Comparison of ENCODE assay signal across 9 cellular contexts in the genomic region with DNA sequence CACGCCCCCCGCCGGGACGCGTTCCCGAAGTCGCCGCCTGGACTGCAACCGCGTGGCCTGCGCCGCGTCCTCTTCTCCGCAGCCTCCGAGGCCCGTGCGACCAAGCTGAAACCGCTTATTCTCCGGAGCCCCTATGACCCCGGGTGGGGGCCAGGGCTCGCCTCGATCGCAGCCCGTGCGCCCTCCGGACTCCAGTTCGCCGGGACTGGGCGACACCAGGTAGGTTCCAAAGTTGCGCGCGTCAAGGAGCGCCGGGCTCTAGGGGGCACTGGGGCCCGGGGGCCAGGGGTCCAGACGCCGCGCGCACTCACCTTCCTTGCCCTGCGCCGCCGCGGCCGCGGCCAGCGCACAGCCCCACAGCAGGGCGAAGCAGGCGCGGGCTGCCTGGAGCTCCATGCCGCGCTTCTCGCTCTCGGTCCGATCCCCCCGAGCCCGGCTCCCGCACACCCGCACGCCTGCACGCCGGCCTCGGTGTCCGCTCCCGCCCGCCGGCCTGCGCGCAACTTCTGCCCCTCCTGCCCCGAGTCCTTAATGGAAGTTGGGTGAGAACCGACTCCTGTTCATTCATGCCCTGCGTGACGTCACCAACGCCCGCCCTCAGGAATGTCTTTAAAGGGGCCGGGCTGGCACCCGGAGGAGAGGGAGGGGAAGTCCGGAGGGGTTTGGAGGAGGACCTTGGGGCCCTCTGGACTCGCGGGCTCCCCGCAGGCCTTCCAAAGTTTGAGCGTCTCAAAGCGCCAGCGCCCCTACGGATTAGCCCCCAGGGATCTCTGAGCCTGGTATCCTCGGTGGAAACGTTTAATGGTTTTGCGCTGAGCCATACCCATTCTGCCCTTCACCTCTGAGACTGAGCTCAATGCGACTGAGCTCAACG. TPM values are rescaled to one million over a fixed set of nuclear protein-coding genes. Genes with fewer than 3 reads are reported as not detected.
DNase-seq lines count a peak whose midpoint lies in the region; ATAC-seq and TF ChIP-seq lines count a peak whose summit lies in the region.
"Had no signal": no experiment of that assay in that cellular context is flagged by ENCODE, and none has a peak within 500 bp of the region (broad histone marks: within the 10 kb centered on the region; RNA-seq: fewer than 3 reads in every experiment).

A gene (minus strand): TSS at position 533 of the 874 bp plus-strand sequence. CDS start 137 bp downstream, at position 396.

- H3K4me1 ChIP-seq in Caco-2 = peaks cover 39% of the 10 kb centered on the region
- peaks cover 32 to 34% of the 10 kb centered on the region in 2 experiments for H3K4me1 ChIP-seq in neutrophil (ENCODE audit: control insufficient read depth in 1 of 2, insufficient read depth in 1 of 2, low read depth in 1 of 2, low read length in 1 of 2)

- peaks cover 1% of the 10 kb centered on the region; the same call in 1 of the 2 replicates for H3K36me3 ChIP-seq in Caco-2 (ENCODE audit: control insufficient read depth, insufficient read depth, low read length)
- H3K36me3 ChIP-seq in neutrophil = no peaks in the 10 kb centered on the region

- H3K27me3 ChIP-seq in Caco-2 (replicated peaks; ENCODE audit: control insufficient read depth, insufficient read depth, low read length) (no peaks in the 10 kb centered on the region), neutrophil (peaks cover 75% of the 10 kb centered on the region)

- H3K9me3 ChIP-seq in Caco-2 (no peaks in the 10 kb centered on the region), neutrophil (no peaks in the 10 kb centered on the region)

- TF ChIP-seq CTCF in Caco-2 (IDR thresholded peaks at IDR 0.05; ENCODE audit: insufficient read depth in 1 of 2, low read depth in 1 of 2, low read length in 1 of 2, severe bottlenecking in 1 of 2, unreplicated experiment in 1 of 2) (no peak), neutrophil (IDR thresholded peaks at IDR 0.05) (no peak)

- DNase-seq in Caco-2 = peak; percentile 92 to 96
- peak; percentile 85 for DNase-seq in amniotic epithelial cell (ENCODE audit: low read depth)
- peak; percentile 95 for DNase-seq in Right ventricle myocardium inferior (ENCODE audit: missing footprints)
- DNase-seq in SHP77 (lab: John Stamatoyannopoulos, UW) = no peak
- DNase-seq in NCI-H187 treated with DMSO at 0.1 percent for 48 hours (lab: John Stamatoyannopoulos, UW) = no peak

- no peaks in the 10 kb centered on the region for H3K27me3 Mint-ChIP-seq in Caco-2 (ENCODE audit: insufficient read depth, unreplicated experiment)
- H3K27me3 Mint-ChIP-seq in IgD-negative memory B cell = peaks cover 32% of the 10 kb centered on the region

- intact Hi-C loops in Caco-2 (cut with micrococcal nuclease; ENCODE audit: unreplicated experiment) (loop anchor here (1.0 kb wide), 1 partner anchor 32 kb away; no protein-coding TSS in a partner anchor), Right ventricle myocardium inferior (cut with DNase I) (loop anchor here (2.0 kb wide), 3 partner anchors 21 to 73 kb away; no protein-coding TSS in a partner anchor)

- H3K4me1 Mint-ChIP-seq in Caco-2 (ENCODE audit: low read depth, unreplicated experiment) = peaks cover 15% of the 10 kb centered on the region
- H3K4me1 Mint-ChIP-seq in IgD-negative memory B cell = peaks cover 0 to 14% (median 6%) of the 10 kb centered on the region in 3 donors

- H3K27ac Mint-ChIP-seq in Caco-2 (ENCODE audit: unreplicated experiment) = peak within 1 kb of the TSS; percentile 94
- no peak within 1 kb of the TSS for H3K27ac Mint-ChIP-seq in IgD-negative memory B cell

- H3K4me3 ChIP-seq in Caco-2 (ENCODE audit: low read depth, low read length) (peak within 1 kb of the TSS; percentile 84), neutrophil (ENCODE audit: low read depth in 1 of 2, low read length in 1 of 2) (peak within 1 kb of the TSS; percentile 49 to 57)

- TSS peak; percentile 42 for BruUV-seq in Caco-2 (replicated peaks; lab: Mats Ljungman, UMichigan)

- ATAC-seq in Right ventricle myocardium inferior (peak; percentile 77), HG03521 (IDR thresholded peaks at IDR 0.05; ENCODE audit: unreplicated experiment) (no peak)

- POLR2A ChIA-PET in Caco-2 (lab: Charles Lee) = interaction anchor here (0.6 to 2.0 kb wide), 9 partner anchors 8 to 196 kb away, joined by 3 to 52 read pairs (median 5); a partner anchor contains a TSS

- peak within 1 kb of the TSS; percentile 86 for H3K4me3 Mint-ChIP-seq in Caco-2 (ENCODE audit: unreplicated experiment)
- H3K4me3 Mint-ChIP-seq in IgD-negative memory B cell = peak within 1 kb of the TSS; percentile 35 to 92 (median 80)

- H3K36me3 Mint-ChIP-seq in Caco-2 (ENCODE audit: insufficient read depth, unreplicated experiment) = peaks cover 31% of the 10 kb centered on the region
- H3K36me3 Mint-ChIP-seq in IgD-negative memory B cell = no peaks in the 10 kb centered on the region

- H3K9me3 Mint-ChIP-seq in Caco-2 (ENCODE audit: unreplicated experiment) (no peaks in the 10 kb centered on the region), IgD-negative memory B cell (no peaks in the 10 kb centered on the region)

- CTCF ChIA-PET in Caco-2 (lab: Charles Lee) = interaction anchor here (0.6 to 2.2 kb wide), 5 partner anchors 12 to 95 kb away, joined by 3 to 15 read pairs (median 6); no protein-coding TSS in a partner anchor

- H3K27ac ChIP-seq in neutrophil = no peak within 1 kb of the TSS
- H3K27ac ChIP-seq: VCaP had no signal

RNA-seq across cellular contexts. Expression of the gene that starts here (rescaled TPM):
- 31.2 and 37.8 TPM in 2 replicates for total RNA-seq in Caco-2 (2022)
- polyA plus RNA-seq in IgD-negative memory B cell = not detected
- 7.3 TPM for total RNA-seq in Right ventricle myocardium inferior

Comparison
In these comparisons a context has a peak if more than half of its experiments do, and no peak if none do; other contexts are left out.
1. DNase-seq: peak in Caco-2 (2 of 2), amniotic epithelial cell (single experiment) and Right ventricle myocardium inferior (single experiment); none in SHP77 (0 of 2) and NCI-H187 treated with DMSO at 0.1 percent for 48 hours (single experiment).